1 cellular context compared by ENCODE assay signal in genomic region chr6:97282726-97283617, GRCh38.
TF ChIP-seq lines count a peak whose summit lies in the region.

Gene MMS22L (minus strand): TSS chr6:97283216. CDS start chr6:97282477, 739 bp downstream.

TF ChIP-seq in HepG2, 621 proteins besides CTCF, POLR2A, EP300 and RAD21 (continued from another document and continues in another):
- TF ChIP-seq, protein P1, sequence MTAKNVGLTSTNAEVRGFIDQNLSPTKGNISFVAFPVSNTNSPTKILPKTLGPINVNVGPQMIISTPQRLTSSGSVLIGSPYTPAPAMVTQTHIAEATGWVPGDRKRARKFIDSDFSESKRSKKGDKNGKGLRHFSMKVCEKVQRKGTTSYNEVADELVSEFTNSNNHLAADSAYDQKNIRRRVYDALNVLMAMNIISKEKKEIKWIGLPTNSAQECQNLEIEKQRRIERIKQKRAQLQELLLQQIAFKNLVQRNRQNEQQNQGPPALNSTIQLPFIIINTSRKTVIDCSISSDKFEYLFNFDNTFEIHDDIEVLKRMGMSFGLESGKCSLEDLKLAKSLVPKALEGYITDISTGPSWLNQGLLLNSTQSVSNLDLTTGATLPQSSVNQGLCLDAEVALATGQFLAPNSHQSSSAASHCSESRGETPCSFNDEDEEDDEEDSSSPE (CRISPR knock-in tag; IDR thresholded peaks at IDR 0.05), result peak; percentile 98
- TF ChIP-seq, protein P2, sequence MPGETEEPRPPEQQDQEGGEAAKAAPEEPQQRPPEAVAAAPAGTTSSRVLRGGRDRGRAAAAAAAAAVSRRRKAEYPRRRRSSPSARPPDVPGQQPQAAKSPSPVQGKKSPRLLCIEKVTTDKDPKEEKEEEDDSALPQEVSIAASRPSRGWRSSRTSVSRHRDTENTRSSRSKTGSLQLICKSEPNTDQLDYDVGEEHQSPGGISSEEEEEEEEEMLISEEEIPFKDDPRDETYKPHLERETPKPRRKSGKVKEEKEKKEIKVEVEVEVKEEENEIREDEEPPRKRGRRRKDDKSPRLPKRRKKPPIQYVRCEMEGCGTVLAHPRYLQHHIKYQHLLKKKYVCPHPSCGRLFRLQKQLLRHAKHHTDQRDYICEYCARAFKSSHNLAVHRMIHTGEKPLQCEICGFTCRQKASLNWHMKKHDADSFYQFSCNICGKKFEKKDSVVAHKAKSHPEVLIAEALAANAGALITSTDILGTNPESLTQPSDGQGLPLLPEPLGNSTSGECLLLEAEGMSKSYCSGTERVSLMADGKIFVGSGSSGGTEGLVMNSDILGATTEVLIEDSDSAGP (CRISPR knock-in tag; IDR thresholded peaks at IDR 0.05; ENCODE audit: borderline replicate concordance), result peak; percentile 78; the same call in 1 of the 2 replicates
- TF ChIP-seq TSC22D2 (CRISPR knock-in tag; IDR thresholded peaks at IDR 0.05; ENCODE audit: borderline replicate concordance) (peak; percentile 18; the same call in 1 of the 2 replicates), NPAS2 (CRISPR knock-in tag; IDR thresholded peaks at IDR 0.05; ENCODE audit: borderline replicate concordance) (no peak), ZKSCAN1 (IDR thresholded peaks at IDR 0.05; ENCODE audit: low read length) (no peak), ZNF563 (CRISPR knock-in tag; IDR thresholded peaks at IDR 0.05) (peak; percentile 83), ZFP1 (CRISPR knock-in tag; IDR thresholded peaks at IDR 0.05) (no peak), PCBP1 (IDR thresholded peaks at IDR 0.05; ENCODE audit: borderline replicate concordance, low read depth, low read length) (no peak), RBFOX2 (IDR thresholded peaks at IDR 0.05; ENCODE audit: low read depth, low read length) (peak; percentile 70; the same call in 1 of the 2 replicates), ZNF800 (CRISPR knock-in tag; IDR thresholded peaks at IDR 0.05) (no peak), THAP7 (CRISPR knock-in tag; IDR thresholded peaks at IDR 0.05) (peak; percentile 61; the same call in 1 of the 2 replicates), KLF9 (CRISPR knock-in tag; IDR thresholded peaks at IDR 0.05; ENCODE audit: low read depth) (no peak), HNRNPH1 (optimal IDR thresholded peaks at IDR 0.05; ENCODE audit: low read depth, low read length) (no peak), TCF7 (IDR thresholded peaks at IDR 0.05; ENCODE audit: low read depth) (no peak), ZNF619 (CRISPR knock-in tag; IDR thresholded peaks at IDR 0.05) (no peak), KDM1A (CRISPR knock-in tag; IDR thresholded peaks at IDR 0.05) (no peak), SOX5 (CRISPR knock-in tag; IDR thresholded peaks at IDR 0.05; ENCODE audit: borderline replicate concordance) (no peak; the same call in 1 of the 2 replicates), ZNF292 (CRISPR knock-in tag; IDR thresholded peaks at IDR 0.05; ENCODE audit: borderline replicate concordance, low read depth) (peak; percentile 48; the same call in 1 of the 2 replicates), GMEB1 (CRISPR knock-in tag; IDR thresholded peaks at IDR 0.05; ENCODE audit: borderline replicate concordance) (peak; percentile 82), RBM39 (IDR thresholded peaks at IDR 0.05; ENCODE audit: low read depth, low read length, poor library complexity, severe bottlenecking) (no peak), MIER3 (CRISPR knock-in tag; IDR thresholded peaks at IDR 0.05; ENCODE audit: borderline replicate concordance) (no peak), SIX1 (CRISPR knock-in tag; IDR thresholded peaks at IDR 0.05; ENCODE audit: borderline replicate concordance) (no peak), ZSCAN20 (CRISPR knock-in tag; IDR thresholded peaks at IDR 0.05; ENCODE audit: borderline replicate concordance) (no peak), GABPA (IDR thresholded peaks at IDR 0.05; ENCODE audit: low read depth, low read length) (no peak), GABPA (CRISPR knock-in tag; IDR thresholded peaks at IDR 0.05; ENCODE audit: low read depth) (peak; percentile 79), ZNF121 (CRISPR knock-in tag; IDR thresholded peaks at IDR 0.05) (no peak), ZNF773 (CRISPR knock-in tag; IDR thresholded peaks at IDR 0.05; ENCODE audit: borderline replicate concordance) (no peak), ATF1 (CRISPR knock-in tag; IDR thresholded peaks at IDR 0.05) (no peak), ZNF570 (CRISPR knock-in tag; IDR thresholded peaks at IDR 0.05; ENCODE audit: borderline replicate concordance) (0 out of 2 replicates have a peak, but pooled peaks have one; percentile 65), NR2C2 (CRISPR knock-in tag; IDR thresholded peaks at IDR 0.05; ENCODE audit: borderline replicate concordance) (peak; percentile 49; the same call in 1 of the 2 replicates), ZNF446 (CRISPR knock-in tag; IDR thresholded peaks at IDR 0.05) (no peak; the same call in 1 of the 2 replicates), NR0B2 (CRISPR knock-in tag; IDR thresholded peaks at IDR 0.05) (0 out of 2 replicates have a peak, but pooled peaks have one; percentile 18), RBAK (CRISPR knock-in tag; IDR thresholded peaks at IDR 0.05) (no peak), ZNF280B (CRISPR knock-in tag; IDR thresholded peaks at IDR 0.05; ENCODE audit: borderline replicate concordance) (peak; percentile 33; the same call in 1 of the 2 replicates), PHF20 (CRISPR knock-in tag; IDR thresholded peaks at IDR 0.05) (peak; percentile 72), ZC3H13 (CRISPR knock-in tag; IDR thresholded peaks at IDR 0.05) (no peak), ZNF691 (CRISPR knock-in tag; IDR thresholded peaks at IDR 0.05; ENCODE audit: borderline replicate concordance, low read depth) (peak; percentile 63; the same call in 1 of the 2 replicates), PHB2 (IDR thresholded peaks at IDR 0.05; ENCODE audit: partially characterized antibody) (no peak), ZHX1 (CRISPR knock-in tag; IDR thresholded peaks at IDR 0.05; ENCODE audit: low read depth) (0 out of 2 replicates have a peak, but pooled peaks have one; percentile 48), AHR (CRISPR knock-in tag; IDR thresholded peaks at IDR 0.05) (no peak), ZNF674 (CRISPR knock-in tag; IDR thresholded peaks at IDR 0.05; ENCODE audit: low read depth) (no peak), ZNF329 (CRISPR knock-in tag; IDR thresholded peaks at IDR 0.05; ENCODE audit: low read depth) (no peak), MED13 (CRISPR knock-in tag; IDR thresholded peaks at IDR 0.05) (no peak), SMAD1 (CRISPR knock-in tag; IDR thresholded peaks at IDR 0.05; ENCODE audit: borderline replicate concordance, low read depth) (no peak), ZNF746 (CRISPR knock-in tag; IDR thresholded peaks at IDR 0.05) (no peak), ZNF501 (CRISPR knock-in tag; IDR thresholded peaks at IDR 0.05) (peak; percentile 86), MEF2D (CRISPR knock-in tag; IDR thresholded peaks at IDR 0.05) (no peak; the same call in none of the 2 replicates), ZNF260 (CRISPR knock-in tag; IDR thresholded peaks at IDR 0.05; ENCODE audit: borderline replicate concordance, low read depth) (no peak), ELF4 (CRISPR knock-in tag; IDR thresholded peaks at IDR 0.05; ENCODE audit: borderline replicate concordance) (0 out of 2 replicates have a peak, but pooled peaks have one; percentile 25)
- TF ChIP-seq, protein P3, sequence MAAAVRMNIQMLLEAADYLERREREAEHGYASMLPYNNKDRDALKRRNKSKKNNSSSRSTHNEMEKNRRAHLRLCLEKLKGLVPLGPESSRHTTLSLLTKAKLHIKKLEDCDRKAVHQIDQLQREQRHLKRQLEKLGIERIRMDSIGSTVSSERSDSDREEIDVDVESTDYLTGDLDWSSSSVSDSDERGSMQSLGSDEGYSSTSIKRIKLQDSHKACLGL (CRISPR knock-in tag; IDR thresholded peaks at IDR 0.05), result peak; percentile 63
- TF ChIP-seq, protein P4, sequence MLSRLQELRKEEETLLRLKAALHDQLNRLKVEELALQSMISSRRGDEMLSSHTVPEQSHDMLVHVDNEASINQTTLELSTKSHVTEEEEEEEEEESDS (CRISPR knock-in tag; IDR thresholded peaks at IDR 0.05; ENCODE audit: borderline replicate concordance), result no peak
- TF ChIP-seq, protein P5, sequence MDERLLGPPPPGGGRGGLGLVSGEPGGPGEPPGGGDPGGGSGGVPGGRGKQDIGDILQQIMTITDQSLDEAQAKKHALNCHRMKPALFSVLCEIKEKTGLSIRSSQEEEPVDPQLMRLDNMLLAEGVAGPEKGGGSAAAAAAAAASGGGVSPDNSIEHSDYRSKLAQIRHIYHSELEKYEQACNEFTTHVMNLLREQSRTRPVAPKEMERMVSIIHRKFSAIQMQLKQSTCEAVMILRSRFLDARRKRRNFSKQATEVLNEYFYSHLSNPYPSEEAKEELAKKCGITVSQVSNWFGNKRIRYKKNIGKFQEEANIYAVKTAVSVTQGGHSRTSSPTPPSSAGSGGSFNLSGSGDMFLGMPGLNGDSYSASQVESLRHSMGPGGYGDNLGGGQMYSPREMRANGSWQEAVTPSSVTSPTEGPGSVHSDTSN (CRISPR knock-in tag; IDR thresholded peaks at IDR 0.05), result no peak
